ENCODE assay signal across 11 cellular contexts in genomic region chr20:53319200-53319599, GRCh38.
"Had no signal": no experiment of that assay in that cellular context is flagged by ENCODE, and none has a peak within 500 bp of the region (broad histone marks: within the 10 kb centered on the region; RNA-seq: fewer than 3 reads in every experiment).

No MANE protein-coding gene starts in this region.

- ATAC-seq: GM23338, HCT116 had no signal

- H3K9ac ChIP-seq: GM23248 had no signal

- DNase-seq: GM23248, GOT3, H7, H9, HCEC 1CT, HFFc6 had no signal

- H3K36me3 ChIP-seq: HAP-1 had no signal

- FAIRE-seq: H1, H54 had no signal

- H3K27ac ChIP-seq: GM23248 had no signal

- H3K4me3 ChIP-seq: GM23248, GM23338, HAP-1 had no signal

- H2AFZ ChIP-seq: GM23248, GM23338 had no signal

- H3K4me2 ChIP-seq: GM23338 had no signal

- H3K4me1 ChIP-seq: HAP-1 had no signal
